In genomic region chr10:113386005-113386404, GRCh38 we compare ENCODE assay signal across 10 cellular contexts.
DNase-seq lines count a peak whose midpoint lies in the region; TF ChIP-seq lines count a peak whose summit lies in the region.
"Had no signal": no experiment of that assay in that cellular context is flagged by ENCODE, and none has a peak within 500 bp of the region (broad histone marks: within the 10 kb centered on the region; RNA-seq: fewer than 3 reads in every experiment).

No MANE protein-coding gene starts in this region.

- H3K9me3 ChIP-seq in MG63 = no peaks in the 10 kb centered on the region
- H3K9me3 ChIP-seq in osteoblast (ENCODE audit: low read depth, low read length) = no peaks in the 10 kb centered on the region
- no peaks in the 10 kb centered on the region for H3K9me3 ChIP-seq in sigmoid colon

- H3K79me2 ChIP-seq in osteoblast (ENCODE audit: insufficient read depth, low read length) = no peaks in the 10 kb centered on the region

- intact Hi-C loops in sigmoid colon (cut with DNase I) = loop anchor here (5.0 to 10.0 kb wide), 4 partner anchors 171 to 909 kb away; no protein-coding TSS in a partner anchor

- TF ChIP-seq CTCF in osteoblast (IDR thresholded peaks at IDR 0.05; ENCODE audit: extremely low read depth, low read depth, low read length) (no peak), sigmoid colon (IDR thresholded peaks at IDR 0.05) (no peak)

- peak overlapping the region; percentile 77 for H3K4me2 ChIP-seq in osteoblast (ENCODE audit: insufficient read depth, low read length)

- in situ Hi-C loops in KBM-7 (cut with MboI; ENCODE audit: low pct_unique_long_range_greater_than_20kb, low sequenced_read_pairs) = no loop called here

- TF ChIP-seq POLR2A in sigmoid colon (IDR thresholded peaks at IDR 0.05) = no peak

- DNase-seq in AG20443 (ENCODE audit: low spot score) (peak; percentile 66), MG63 (peak; percentile 66), dermis blood vessel endothelial cell (peak; percentile 30), osteoblast (ENCODE audit: insufficient read length, low spot score, missing footprints) (peak; percentile 73), KBM-7 (no peak), GOT3 (lab: John Stamatoyannopoulos, UW) (no peak), sigmoid colon (no peak), DMS114 treated with DMSO at 0.1 percent for 48 hours (lab: John Stamatoyannopoulos, UW; ENCODE audit: unreplicated experiment) (no peak)
- DNase-seq: CD4-positive, CD25-positive, alpha-beta regulatory T cell; H7 had no signal

- H3K4me1 ChIP-seq in osteoblast (ENCODE audit: insufficient read depth, low read length) = peaks cover 20% of the 10 kb centered on the region
- peaks cover 0 to 56% (median 34%) of the 10 kb centered on the region in 4 donors for H3K4me1 ChIP-seq in sigmoid colon

- H3K27me3 ChIP-seq in MG63 = no peaks in the 10 kb centered on the region
- H3K27me3 ChIP-seq in osteoblast (ENCODE audit: insufficient read depth, low read length) = peaks cover 14% of the 10 kb centered on the region
- H3K27me3 ChIP-seq in sigmoid colon = no peaks in the 10 kb centered on the region

- no peaks in the 10 kb centered on the region for H4K20me1 ChIP-seq in osteoblast (ENCODE audit: insufficient read depth, low read length)

- H3K36me3 ChIP-seq in MG63 (no peaks in the 10 kb centered on the region), osteoblast (ENCODE audit: insufficient read depth, low read length) (no peaks in the 10 kb centered on the region), sigmoid colon (no peaks in the 10 kb centered on the region)

- WGBS in sigmoid colon, 2 donors = 34 to 61% methylated on average over 3 of the region's 3 CpGs

- H2AFZ ChIP-seq in osteoblast (ENCODE audit: low read length) = no peak overlapping the region

- H3K27ac ChIP-seq in osteoblast (ENCODE audit: low read depth, low read length) (no peak overlapping the region), sigmoid colon (peak overlapping the region in 2 of 4 donors; percentile 53 to 54)

- no peak for TF ChIP-seq EP300 in sigmoid colon (IDR thresholded peaks at IDR 0.05)

- H3K4me3 ChIP-seq in MG63 = no peak overlapping the region; the same call in 1 of the 2 replicates
- peak overlapping the region; percentile 49 for H3K4me3 ChIP-seq in osteoblast (ENCODE audit: insufficient read depth, low read length)
- no peak overlapping the region for H3K4me3 ChIP-seq in sigmoid colon

Comparison
In these comparisons a context has a peak if more than half of its experiments do, and no peak if none do; other contexts are left out.
1. DNase-seq: peak in AG20443 (single experiment), MG63 (single experiment), dermis blood vessel endothelial cell (single experiment) and osteoblast (single experiment); none in KBM-7 (single experiment), GOT3 (single experiment), sigmoid colon (single experiment) and DMS114 treated with DMSO at 0.1 percent for 48 hours (single experiment).